1 cellular context compared by ENCODE assay signal in genomic region chr10:17222329-17222728, GRCh38.
TF ChIP-seq lines count a peak whose summit lies in the region.

No MANE protein-coding gene starts in this region.

TF ChIP-seq in IMR-90, 13 proteins besides CTCF, POLR2A, EP300 and RAD21:
- TF ChIP-seq CHD1 (IDR thresholded peaks at IDR 0.05; ENCODE audit: low read depth, low read length) (no peak), MXI1 (IDR thresholded peaks at IDR 0.05; ENCODE audit: borderline replicate concordance, low read depth, low read length) (no peak), FOS (IDR thresholded peaks at IDR 0.05; ENCODE audit: low read depth, low read length) (no peak), RCOR1 (IDR thresholded peaks at IDR 0.05; ENCODE audit: insufficient replicate concordance, low read length) (no peak)
